Comparison of ENCODE assay signal across 12 cellular contexts in genomic region chr19:15828621-15829276, GRCh38. TPM values are rescaled to one million over a fixed set of nuclear protein-coding genes. Genes with fewer than 3 reads are reported as not detected.
"Had no signal": no experiment of that assay in that cellular context is flagged by ENCODE, and none has a peak within 500 bp of the region (broad histone marks: within the 10 kb centered on the region; RNA-seq: fewer than 3 reads in every experiment).

No MANE protein-coding gene starts in this region.

RNA-seq across cellular contexts. Expression of gene OR10H1, which starts 13.3 kb away (rescaled TPM):
- total RNA-seq: chondrocyte, dermis microvascular lymphatic vessel endothelial cell, esophagus muscularis mucosa, fibroblast of villous mesenchyme, kidney epithelial cell, mesenteric fat pad, occipital lobe, right atrium auricular region, skeletal muscle tissue, thyroid gland had no signal
- polyA plus RNA-seq: liver had no signal

RNA-seq across cellular contexts. Expression of gene OR10H5, which starts 41.3 kb away (rescaled TPM):
- total RNA-seq: chondrocyte, dermis microvascular lymphatic vessel endothelial cell, fibroblast of villous mesenchyme, kidney epithelial cell, liver, mesenteric fat pad, occipital lobe, posterior vena cava, right atrium auricular region, skeletal muscle tissue, thyroid gland had no signal
- polyA plus RNA-seq: liver had no signal
